8 cellular contexts compared by ENCODE assay signal in genomic region chr7:140673770-140674155, GRCh38. TPM values are rescaled to one million over a fixed set of nuclear protein-coding genes. Genes with fewer than 3 reads are reported as not detected.
DNase-seq lines count a peak whose midpoint lies in the region; ATAC-seq lines count a peak whose summit lies in the region.

No MANE protein-coding gene starts in this region.

- H3K27me3 ChIP-seq in mononuclear cell (ENCODE audit: insufficient read depth, low read length): no peaks in the 10 kb centered on the region

- H3K4me1 Mint-ChIP-seq in stimulated activated naive CD8-positive, alpha-beta T cell treated with anti-CD3 and anti-CD28 coated beads, Interleukin-15, Interleukin-2, amounts not matched to agents 100 ng/mL and 50 ng/mL, for 24 hours (ENCODE audit: low read depth): peaks cover 38% of the 10 kb centered on the region

- DNase-seq in stimulated activated naive CD8-positive, alpha-beta T cell treated with anti-CD3 and anti-CD28 coated beads, Interleukin-15, Interleukin-2, amounts not matched to agents 100 U/mL and 50 U/mL, for 24 hours: no peak
- no peak for DNase-seq in activated CD8-positive, alpha-beta memory T cell treated with anti-CD3 and anti-CD28 coated beads for 24 hours
- DNase-seq in NOMO-1 (lab: John Stamatoyannopoulos, UW; ENCODE audit: unreplicated experiment in 2 of 2): no peak

- no peak for ATAC-seq in stimulated activated naive CD8-positive, alpha-beta T cell treated with anti-CD3 and anti-CD28 coated beads, Interleukin-15, Interleukin-2, amounts not matched to agents 100 U/mL and 50 U/mL, for 24 hours
- ATAC-seq in GM18498 (IDR thresholded peaks at IDR 0.05; ENCODE audit: unreplicated experiment) (no peak), GM18867 (IDR thresholded peaks at IDR 0.05; ENCODE audit: unreplicated experiment) (no peak)

- H3K27ac ChIP-seq in cingulate gyrus (ENCODE audit: low read depth, low read length): peak overlapping the region; percentile 71

- peak overlapping the region; percentile 79 for H3K27ac Mint-ChIP-seq in stimulated activated naive CD8-positive, alpha-beta T cell treated with anti-CD3 and anti-CD28 coated beads, Interleukin-15, Interleukin-2, amounts not matched to agents 100 ng/mL and 50 ng/mL, for 24 hours

- peak overlapping the region; percentile 65 for H3K4me3 ChIP-seq in mononuclear cell (ENCODE audit: low read length)

- H3K4me3 Mint-ChIP-seq in stimulated activated naive CD8-positive, alpha-beta T cell treated with anti-CD3 and anti-CD28 coated beads, Interleukin-15, Interleukin-2, amounts not matched to agents 100 ng/mL and 50 ng/mL, for 24 hours: peak overlapping the region; percentile 83

- peaks cover 13% of the 10 kb centered on the region for H3K36me3 Mint-ChIP-seq in stimulated activated naive CD8-positive, alpha-beta T cell treated with anti-CD3 and anti-CD28 coated beads, Interleukin-15, Interleukin-2, amounts not matched to agents 100 ng/mL and 50 ng/mL, for 24 hours (ENCODE audit: low read depth)

- H3K9me3 Mint-ChIP-seq in stimulated activated naive CD8-positive, alpha-beta T cell treated with anti-CD3 and anti-CD28 coated beads, Interleukin-15, Interleukin-2, amounts not matched to agents 100 ng/mL and 50 ng/mL, for 24 hours: no peaks in the 10 kb centered on the region

- H3K27me3 Mint-ChIP-seq in stimulated activated naive CD8-positive, alpha-beta T cell treated with anti-CD3 and anti-CD28 coated beads, Interleukin-15, Interleukin-2, amounts not matched to agents 100 ng/mL and 50 ng/mL, for 24 hours: no peaks in the 10 kb centered on the region

- H3K4me1 ChIP-seq in mononuclear cell (ENCODE audit: insufficient read depth, low read length): peaks cover 47% of the 10 kb centered on the region

- no peaks in the 10 kb centered on the region for H3K9me3 ChIP-seq in mononuclear cell (ENCODE audit: low read depth, low read length)

RNA-seq across cellular contexts. Expression of gene ADCK2, which starts 1.0 kb away (rescaled TPM):
- total RNA-seq in mononuclear cell: 14.5 TPM

RNA-seq across cellular contexts. Expression of gene NDUFB2, which starts 22.7 kb away (rescaled TPM):
- 48.9 TPM for total RNA-seq in mononuclear cell

RNA-seq across cellular contexts. Expression of gene DENND2A, which starts 33.1 kb away (rescaled TPM):
- total RNA-seq in mononuclear cell: not detected
